Comparison of ENCODE assay signal across 1 cellular context in the genomic region with DNA sequence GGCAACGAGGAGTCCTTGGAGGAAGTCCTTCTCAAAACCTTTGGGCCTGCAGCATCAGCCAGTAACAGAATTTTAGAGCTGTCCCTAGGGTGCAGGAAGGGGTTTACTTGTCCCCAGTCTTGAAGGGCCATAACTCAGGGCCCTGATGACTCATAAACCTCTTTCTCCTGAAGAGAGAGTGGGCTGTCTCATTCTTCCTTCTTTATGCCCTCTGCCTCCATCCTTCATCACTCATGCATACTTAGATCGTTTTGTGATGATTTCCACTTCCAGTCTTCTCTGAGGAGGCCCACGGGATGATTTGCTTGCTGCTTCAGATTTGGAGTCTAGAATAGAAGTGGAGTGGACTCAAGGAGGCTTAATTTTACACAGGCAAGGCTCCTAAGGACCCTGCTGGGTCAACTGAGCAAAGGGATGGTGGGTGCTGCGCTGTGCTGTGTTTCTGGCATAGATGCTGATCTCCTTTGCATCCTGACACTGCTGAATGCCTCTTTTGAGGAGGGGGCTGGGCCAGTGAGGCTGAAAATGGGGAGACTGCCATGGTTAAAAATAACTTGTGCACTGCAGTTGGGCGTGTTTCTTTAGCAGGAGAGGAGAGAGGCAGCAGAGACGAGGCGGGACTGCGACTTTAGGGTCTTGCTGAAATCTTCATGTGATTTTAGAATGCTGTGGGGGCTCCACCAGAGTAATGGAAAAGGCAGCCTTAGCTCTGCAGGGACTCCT.
TF ChIP-seq lines count a peak whose summit lies in the region.

No MANE protein-coding gene starts in this region.

TF ChIP-seq in liver, 16 proteins besides CTCF, POLR2A, EP300 and RAD21 (continued from another document):
- no peak for TF ChIP-seq HNF4G (IDR thresholded peaks at IDR 0.05)
- TF ChIP-seq, protein P1, sequence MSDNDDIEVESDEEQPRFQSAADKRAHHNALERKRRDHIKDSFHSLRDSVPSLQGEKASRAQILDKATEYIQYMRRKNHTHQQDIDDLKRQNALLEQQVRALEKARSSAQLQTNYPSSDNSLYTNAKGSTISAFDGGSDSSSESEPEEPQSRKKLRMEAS (IDR thresholded peaks at IDR 0.05) = no peak
